ENCODE assay signal across 1 cellular context in the genomic region with DNA sequence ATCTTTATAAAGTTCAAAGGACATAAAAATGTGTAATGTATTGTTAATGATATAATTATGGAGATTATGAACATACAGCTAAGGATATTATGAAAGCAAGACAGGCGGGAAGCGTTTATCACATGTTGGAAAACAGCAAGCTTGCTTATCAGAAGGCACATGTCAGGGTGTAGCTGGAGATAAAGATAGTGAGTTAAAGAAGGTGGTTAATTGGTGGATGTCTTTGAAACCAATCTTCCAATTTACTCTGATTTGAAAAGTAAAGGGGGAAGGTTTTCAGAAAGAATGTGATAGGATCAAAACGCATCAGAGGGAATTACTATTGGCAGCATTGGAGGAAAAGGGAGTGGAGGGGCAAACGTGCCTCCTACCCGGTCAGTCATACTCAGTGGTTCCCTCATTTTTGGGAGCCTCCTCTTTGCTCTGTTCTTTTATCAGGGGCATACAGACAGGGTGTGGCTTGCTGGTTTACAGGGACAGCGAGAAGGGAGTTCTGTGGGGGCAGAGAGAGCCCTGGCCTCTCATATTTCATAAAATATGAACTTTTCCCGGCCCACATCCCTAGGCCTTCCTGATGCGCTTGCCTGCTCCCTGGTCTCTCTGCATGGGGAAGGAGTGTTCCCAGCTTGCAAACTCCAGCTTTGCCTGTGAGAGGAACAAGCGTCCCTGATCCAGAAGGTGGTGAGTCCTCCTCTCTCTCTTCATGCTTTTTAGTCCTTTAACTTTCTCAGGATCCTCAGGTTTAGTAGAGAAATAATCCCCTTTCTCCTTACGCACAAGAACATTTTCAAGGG.
TF ChIP-seq lines count a peak whose summit lies in the region.

No MANE protein-coding gene starts in this region.

TF ChIP-seq in K562, 482 proteins besides CTCF, POLR2A, EP300 and RAD21 (continued from another document and continues in another):
- TF ChIP-seq, protein P1, sequence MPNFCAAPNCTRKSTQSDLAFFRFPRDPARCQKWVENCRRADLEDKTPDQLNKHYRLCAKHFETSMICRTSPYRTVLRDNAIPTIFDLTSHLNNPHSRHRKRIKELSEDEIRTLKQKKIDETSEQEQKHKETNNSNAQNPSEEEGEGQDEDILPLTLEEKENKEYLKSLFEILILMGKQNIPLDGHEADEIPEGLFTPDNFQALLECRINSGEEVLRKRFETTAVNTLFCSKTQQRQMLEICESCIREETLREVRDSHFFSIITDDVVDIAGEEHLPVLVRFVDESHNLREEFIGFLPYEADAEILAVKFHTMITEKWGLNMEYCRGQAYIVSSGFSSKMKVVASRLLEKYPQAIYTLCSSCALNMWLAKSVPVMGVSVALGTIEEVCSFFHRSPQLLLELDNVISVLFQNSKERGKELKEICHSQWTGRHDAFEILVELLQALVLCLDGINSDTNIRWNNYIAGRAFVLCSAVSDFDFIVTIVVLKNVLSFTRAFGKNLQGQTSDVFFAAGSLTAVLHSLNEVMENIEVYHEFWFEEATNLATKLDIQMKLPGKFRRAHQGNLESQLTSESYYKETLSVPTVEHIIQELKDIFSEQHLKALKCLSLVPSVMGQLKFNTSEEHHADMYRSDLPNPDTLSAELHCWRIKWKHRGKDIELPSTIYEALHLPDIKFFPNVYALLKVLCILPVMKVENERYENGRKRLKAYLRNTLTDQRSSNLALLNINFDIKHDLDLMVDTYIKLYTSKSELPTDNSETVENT (CRISPR knock-in tag; IDR thresholded peaks at IDR 0.05) = no peak
- TF ChIP-seq RFX1 (IDR thresholded peaks at IDR 0.05) (no peak), FOXA1 (IDR thresholded peaks at IDR 0.05; ENCODE audit: borderline replicate concordance) (no peak), EWSR1 (IDR thresholded peaks at IDR 0.05; ENCODE audit: borderline replicate concordance, low read depth, partially characterized antibody) (no peak), FOXM1 (IDR thresholded peaks at IDR 0.05; ENCODE audit: low read depth) (peak; percentile 97), FOXM1 (CRISPR knock-in tag; IDR thresholded peaks at IDR 0.05; ENCODE audit: low read depth) (no peak), IFI16 (CRISPR knock-in tag; IDR thresholded peaks at IDR 0.05) (no peak), CSDE1 (IDR thresholded peaks at IDR 0.05) (no peak), GATAD2B (IDR thresholded peaks at IDR 0.05; ENCODE audit: borderline replicate concordance) (peak; percentile 93), RBM25 (IDR thresholded peaks at IDR 0.05; ENCODE audit: low read depth, low read length, severe bottlenecking) (no peak), ZNF589 (CRISPR knock-in tag; IDR thresholded peaks at IDR 0.05; ENCODE audit: low read depth) (peak; percentile 88; the same call in 1 of the 2 replicates), TRIM24 (IDR thresholded peaks at IDR 0.05) (peak; percentile 88 to 93), SRSF9 (IDR thresholded peaks at IDR 0.05; ENCODE audit: borderline replicate concordance, low read depth, low read length) (no peak), ZNF143 (CRISPR knock-in tag; IDR thresholded peaks at IDR 0.05) (no peak), FOXK1 (CRISPR knock-in tag; IDR thresholded peaks at IDR 0.05; ENCODE audit: borderline replicate concordance) (no peak), TBP (optimal IDR thresholded peaks at IDR 0.05; ENCODE audit: low read depth, low read length) (peak; percentile 36), TEAD2 (tag; IDR thresholded peaks at IDR 0.05) (no peak), ZFX (CRISPR knock-in tag; IDR thresholded peaks at IDR 0.05) (peak; percentile 59; the same call in 1 of the 2 replicates), ZNF384 (IDR thresholded peaks at IDR 0.05; ENCODE audit: low read depth, low read length) (no peak), ETV5 (CRISPR knock-in tag; IDR thresholded peaks at IDR 0.05; ENCODE audit: low read depth) (no peak), L3MBTL2 (IDR thresholded peaks at IDR 0.05) (peak; percentile 95), POLR3G (IDR thresholded peaks at IDR 0.05; ENCODE audit: extremely low read depth, insufficient read length, insufficient replicate concordance) (no peak), SIN3B (IDR thresholded peaks at IDR 0.05; ENCODE audit: low read depth) (no peak), HEY1 (CRISPR knock-in tag; IDR thresholded peaks at IDR 0.05; ENCODE audit: borderline replicate concordance) (no peak), ZNF764 (CRISPR knock-in tag; IDR thresholded peaks at IDR 0.05; ENCODE audit: low read depth) (no peak), NEUROD1 (IDR thresholded peaks at IDR 0.05; ENCODE audit: borderline replicate concordance, low read depth, low read length, partially characterized antibody) (peak; percentile 77), SMARCA4 (IDR thresholded peaks at IDR 0.05) (peak; percentile 100), KDM4B (IDR thresholded peaks at IDR 0.05; ENCODE audit: borderline replicate concordance in 2 of 2, low read depth in 1 of 2) (no peak), ZNF41 (CRISPR knock-in tag; conservative IDR thresholded peaks at IDR 0.05) (peak; percentile 15; the same call in 1 of the 2 replicates), ZNF707 (CRISPR knock-in tag; conservative IDR thresholded peaks at IDR 0.05) (no peak), ZNF561 (CRISPR knock-in tag; conservative IDR thresholded peaks at IDR 0.05) (no peak)
- TF ChIP-seq, protein P2, sequence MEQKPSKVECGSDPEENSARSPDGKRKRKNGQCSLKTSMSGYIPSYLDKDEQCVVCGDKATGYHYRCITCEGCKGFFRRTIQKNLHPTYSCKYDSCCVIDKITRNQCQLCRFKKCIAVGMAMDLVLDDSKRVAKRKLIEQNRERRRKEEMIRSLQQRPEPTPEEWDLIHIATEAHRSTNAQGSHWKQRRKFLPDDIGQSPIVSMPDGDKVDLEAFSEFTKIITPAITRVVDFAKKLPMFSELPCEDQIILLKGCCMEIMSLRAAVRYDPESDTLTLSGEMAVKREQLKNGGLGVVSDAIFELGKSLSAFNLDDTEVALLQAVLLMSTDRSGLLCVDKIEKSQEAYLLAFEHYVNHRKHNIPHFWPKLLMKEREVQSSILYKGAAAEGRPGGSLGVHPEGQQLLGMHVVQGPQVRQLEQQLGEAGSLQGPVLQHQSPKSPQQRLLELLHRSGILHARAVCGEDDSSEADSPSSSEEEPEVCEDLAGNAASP (IDR thresholded peaks at IDR 0.05) = no peak
- TF ChIP-seq, protein P3, sequence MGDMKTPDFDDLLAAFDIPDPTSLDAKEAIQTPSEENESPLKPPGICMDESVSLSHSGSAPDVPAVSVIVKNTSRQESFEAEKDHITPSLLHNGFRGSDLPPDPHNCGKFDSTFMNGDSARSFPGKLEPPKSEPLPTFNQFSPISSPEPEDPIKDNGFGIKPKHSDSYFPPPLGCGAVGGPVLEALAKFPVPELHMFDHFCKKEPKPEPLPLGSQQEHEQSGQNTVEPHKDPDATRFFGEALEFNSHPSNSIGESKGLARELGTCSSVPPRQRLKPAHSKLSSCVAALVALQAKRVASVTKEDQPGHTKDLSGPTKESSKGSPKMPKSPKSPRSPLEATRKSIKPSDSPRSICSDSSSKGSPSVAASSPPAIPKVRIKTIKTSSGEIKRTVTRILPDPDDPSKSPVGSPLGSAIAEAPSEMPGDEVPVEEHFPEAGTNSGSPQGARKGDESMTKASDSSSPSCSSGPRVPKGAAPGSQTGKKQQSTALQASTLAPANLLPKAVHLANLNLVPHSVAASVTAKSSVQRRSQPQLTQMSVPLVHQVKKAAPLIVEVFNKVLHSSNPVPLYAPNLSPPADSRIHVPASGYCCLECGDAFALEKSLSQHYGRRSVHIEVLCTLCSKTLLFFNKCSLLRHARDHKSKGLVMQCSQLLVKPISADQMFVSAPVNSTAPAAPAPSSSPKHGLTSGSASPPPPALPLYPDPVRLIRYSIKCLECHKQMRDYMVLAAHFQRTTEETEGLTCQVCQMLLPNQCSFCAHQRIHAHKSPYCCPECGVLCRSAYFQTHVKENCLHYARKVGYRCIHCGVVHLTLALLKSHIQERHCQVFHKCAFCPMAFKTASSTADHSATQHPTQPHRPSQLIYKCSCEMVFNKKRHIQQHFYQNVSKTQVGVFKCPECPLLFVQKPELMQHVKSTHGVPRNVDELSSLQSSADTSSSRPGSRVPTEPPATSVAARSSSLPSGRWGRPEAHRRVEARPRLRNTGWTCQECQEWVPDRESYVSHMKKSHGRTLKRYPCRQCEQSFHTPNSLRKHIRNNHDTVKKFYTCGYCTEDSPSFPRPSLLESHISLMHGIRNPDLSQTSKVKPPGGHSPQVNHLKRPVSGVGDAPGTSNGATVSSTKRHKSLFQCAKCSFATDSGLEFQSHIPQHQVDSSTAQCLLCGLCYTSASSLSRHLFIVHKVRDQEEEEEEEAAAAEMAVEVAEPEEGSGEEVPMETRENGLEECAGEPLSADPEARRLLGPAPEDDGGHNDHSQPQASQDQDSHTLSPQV (IDR thresholded peaks at IDR 0.05) = peak; percentile 89; the same call in 1 of the 2 replicates
- TF ChIP-seq, protein P4, sequence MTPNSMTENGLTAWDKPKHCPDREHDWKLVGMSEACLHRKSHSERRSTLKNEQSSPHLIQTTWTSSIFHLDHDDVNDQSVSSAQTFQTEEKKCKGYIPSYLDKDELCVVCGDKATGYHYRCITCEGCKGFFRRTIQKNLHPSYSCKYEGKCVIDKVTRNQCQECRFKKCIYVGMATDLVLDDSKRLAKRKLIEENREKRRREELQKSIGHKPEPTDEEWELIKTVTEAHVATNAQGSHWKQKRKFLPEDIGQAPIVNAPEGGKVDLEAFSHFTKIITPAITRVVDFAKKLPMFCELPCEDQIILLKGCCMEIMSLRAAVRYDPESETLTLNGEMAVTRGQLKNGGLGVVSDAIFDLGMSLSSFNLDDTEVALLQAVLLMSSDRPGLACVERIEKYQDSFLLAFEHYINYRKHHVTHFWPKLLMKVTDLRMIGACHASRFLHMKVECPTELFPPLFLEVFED (CRISPR knock-in tag; conservative IDR thresholded peaks at IDR 0.05) = no peak
- TF ChIP-seq, protein P5, sequence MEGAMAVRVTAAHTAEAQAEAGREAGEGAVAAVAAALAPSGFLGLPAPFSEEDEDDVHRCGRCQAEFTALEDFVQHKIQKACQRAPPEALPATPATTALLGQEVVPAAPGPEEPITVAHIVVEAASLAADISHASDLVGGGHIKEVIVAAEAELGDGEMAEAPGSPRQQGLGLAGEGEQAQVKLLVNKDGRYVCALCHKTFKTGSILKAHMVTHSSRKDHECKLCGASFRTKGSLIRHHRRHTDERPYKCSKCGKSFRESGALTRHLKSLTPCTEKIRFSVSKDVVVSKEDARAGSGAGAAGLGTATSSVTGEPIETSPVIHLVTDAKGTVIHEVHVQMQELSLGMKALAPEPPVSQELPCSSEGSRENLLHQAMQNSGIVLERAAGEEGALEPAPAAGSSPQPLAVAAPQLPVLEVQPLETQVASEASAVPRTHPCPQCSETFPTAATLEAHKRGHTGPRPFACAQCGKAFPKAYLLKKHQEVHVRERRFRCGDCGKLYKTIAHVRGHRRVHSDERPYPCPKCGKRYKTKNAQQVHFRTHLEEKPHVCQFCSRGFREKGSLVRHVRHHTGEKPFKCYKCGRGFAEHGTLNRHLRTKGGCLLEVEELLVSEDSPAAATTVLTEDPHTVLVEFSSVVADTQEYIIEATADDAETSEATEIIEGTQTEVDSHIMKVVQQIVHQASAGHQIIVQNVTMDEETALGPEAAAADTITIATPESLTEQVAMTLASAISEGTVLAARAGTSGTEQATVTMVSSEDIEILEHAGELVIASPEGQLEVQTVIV (CRISPR knock-in tag; IDR thresholded peaks at IDR 0.05; ENCODE audit: borderline replicate concordance) = no peak
- TF ChIP-seq, protein P6, sequence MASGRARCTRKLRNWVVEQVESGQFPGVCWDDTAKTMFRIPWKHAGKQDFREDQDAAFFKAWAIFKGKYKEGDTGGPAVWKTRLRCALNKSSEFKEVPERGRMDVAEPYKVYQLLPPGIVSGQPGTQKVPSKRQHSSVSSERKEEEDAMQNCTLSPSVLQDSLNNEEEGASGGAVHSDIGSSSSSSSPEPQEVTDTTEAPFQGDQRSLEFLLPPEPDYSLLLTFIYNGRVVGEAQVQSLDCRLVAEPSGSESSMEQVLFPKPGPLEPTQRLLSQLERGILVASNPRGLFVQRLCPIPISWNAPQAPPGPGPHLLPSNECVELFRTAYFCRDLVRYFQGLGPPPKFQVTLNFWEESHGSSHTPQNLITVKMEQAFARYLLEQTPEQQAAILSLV (tag; IDR thresholded peaks at IDR 0.05) = peak; percentile 62
- TF ChIP-seq, protein P7, sequence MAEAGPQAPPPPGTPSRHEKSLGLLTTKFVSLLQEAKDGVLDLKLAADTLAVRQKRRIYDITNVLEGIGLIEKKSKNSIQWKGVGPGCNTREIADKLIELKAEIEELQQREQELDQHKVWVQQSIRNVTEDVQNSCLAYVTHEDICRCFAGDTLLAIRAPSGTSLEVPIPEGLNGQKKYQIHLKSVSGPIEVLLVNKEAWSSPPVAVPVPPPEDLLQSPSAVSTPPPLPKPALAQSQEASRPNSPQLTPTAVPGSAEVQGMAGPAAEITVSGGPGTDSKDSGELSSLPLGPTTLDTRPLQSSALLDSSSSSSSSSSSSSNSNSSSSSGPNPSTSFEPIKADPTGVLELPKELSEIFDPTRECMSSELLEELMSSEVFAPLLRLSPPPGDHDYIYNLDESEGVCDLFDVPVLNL (CRISPR knock-in tag; IDR thresholded peaks at IDR 0.05; ENCODE audit: low read depth) = peak; percentile 69; the same call in 1 of the 2 replicates
- TF ChIP-seq, protein P8, sequence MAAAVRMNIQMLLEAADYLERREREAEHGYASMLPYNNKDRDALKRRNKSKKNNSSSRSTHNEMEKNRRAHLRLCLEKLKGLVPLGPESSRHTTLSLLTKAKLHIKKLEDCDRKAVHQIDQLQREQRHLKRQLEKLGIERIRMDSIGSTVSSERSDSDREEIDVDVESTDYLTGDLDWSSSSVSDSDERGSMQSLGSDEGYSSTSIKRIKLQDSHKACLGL (CRISPR knock-in tag; IDR thresholded peaks at IDR 0.05; ENCODE audit: borderline replicate concordance, poor library complexity, severe bottlenecking) = no peak
- TF ChIP-seq, protein P9, sequence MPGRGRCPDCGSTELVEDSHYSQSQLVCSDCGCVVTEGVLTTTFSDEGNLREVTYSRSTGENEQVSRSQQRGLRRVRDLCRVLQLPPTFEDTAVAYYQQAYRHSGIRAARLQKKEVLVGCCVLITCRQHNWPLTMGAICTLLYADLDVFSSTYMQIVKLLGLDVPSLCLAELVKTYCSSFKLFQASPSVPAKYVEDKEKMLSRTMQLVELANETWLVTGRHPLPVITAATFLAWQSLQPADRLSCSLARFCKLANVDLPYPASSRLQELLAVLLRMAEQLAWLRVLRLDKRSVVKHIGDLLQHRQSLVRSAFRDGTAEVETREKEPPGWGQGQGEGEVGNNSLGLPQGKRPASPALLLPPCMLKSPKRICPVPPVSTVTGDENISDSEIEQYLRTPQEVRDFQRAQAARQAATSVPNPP (IDR thresholded peaks at IDR 0.05; ENCODE audit: borderline replicate concordance, insufficient read depth, insufficient read length) = no peak
